ENCODE assay signal across 8 cellular contexts in the genomic region with DNA sequence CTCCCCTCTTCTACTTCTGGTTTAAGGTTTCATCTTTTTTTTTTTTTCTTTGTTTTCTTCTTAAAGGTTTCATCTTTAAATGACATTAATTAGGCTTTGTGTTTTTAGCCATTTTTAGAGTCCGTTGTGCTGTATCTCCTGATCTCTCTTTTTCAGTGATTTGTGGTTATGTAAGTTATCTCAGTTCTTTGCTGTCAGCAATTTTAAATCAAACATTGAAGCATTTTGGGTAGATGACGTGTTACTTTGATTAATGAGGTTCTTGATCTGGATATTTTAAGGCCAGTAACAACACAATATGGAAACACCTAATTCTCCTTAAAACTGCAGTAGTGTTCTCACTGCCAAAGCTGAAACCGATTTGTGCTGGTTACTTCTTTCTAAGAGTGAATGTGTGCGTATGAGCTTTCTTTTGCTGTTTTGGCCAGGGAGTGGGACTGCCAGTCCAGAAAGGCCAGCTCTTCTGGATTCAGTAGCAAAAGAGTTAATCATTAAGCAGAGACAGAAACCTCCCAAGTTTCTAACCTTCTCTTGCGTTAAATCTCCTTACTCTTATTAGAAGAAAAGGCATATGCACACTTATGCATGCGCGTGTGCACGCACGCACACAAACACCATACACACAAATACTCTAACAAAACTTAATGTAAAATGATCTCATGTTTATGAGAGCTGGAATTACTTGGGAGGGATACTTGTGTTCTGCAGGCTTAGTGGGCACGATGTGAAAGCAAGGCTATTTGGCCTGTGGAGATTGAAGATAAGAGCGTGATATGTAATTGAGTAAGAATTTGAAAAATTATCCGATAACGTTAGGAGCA. TPM values are rescaled to one million over a fixed set of nuclear protein-coding genes. Genes with fewer than 3 reads are reported as not detected.
DNase-seq lines count a peak whose midpoint lies in the region; ATAC-seq and TF ChIP-seq lines count a peak whose summit lies in the region.
"Not testable (repeated sequence)": the region's sequence is repeated elsewhere in the genome, so short reads cannot be mapped to it uniquely, and the experiment has no call there.

No MANE protein-coding gene starts in this region.

- H3K9me3 Mint-ChIP-seq in CD14-positive monocyte; nephron; progenitor cell of endocrine pancreas (ENCODE audit: low read depth): not testable (repeated sequence)

- H3K27ac ChIP-seq in OCI-LY3 (ENCODE audit: low read length); aorta (ENCODE audit: low read depth in 1 of 2, low read length in 2 of 2): not testable (repeated sequence)
- H3K27ac ChIP-seq in body of pancreas (peak overlapping the region in 3 of 4 donors; percentile 19 to 69 (median 57)), left ventricle myocardium inferior (replicated peaks) (peak overlapping the region; percentile 74), right lobe of liver (peak overlapping the region in 2 of 3 donors; percentile 36 to 40)

- not testable (repeated sequence) for H3K9ac ChIP-seq in OCI-LY3 (ENCODE audit: low read length)

- not testable (repeated sequence) for H2AFZ ChIP-seq in OCI-LY3 (ENCODE audit: low read depth, low read length)

- not testable (repeated sequence) for H3K36me3 ChIP-seq in OCI-LY3 (replicated peaks; ENCODE audit: low read depth, low read length); body of pancreas (replicated peaks in 1 of 2; ENCODE audit: insufficient read depth in 1 of 2, low read depth in 2 of 2); left ventricle myocardium inferior; right lobe of liver; aorta (ENCODE audit: control insufficient read depth in 1 of 2, insufficient read depth in 2 of 2, low read length in 1 of 2)

- not testable (repeated sequence) for H3K4me3 ChIP-seq in OCI-LY3 (ENCODE audit: low read length); body of pancreas; left ventricle myocardium inferior; right lobe of liver; aorta (ENCODE audit: low read length in 2 of 2)

- H3K4me3 Mint-ChIP-seq in CD14-positive monocyte; nephron; progenitor cell of endocrine pancreas (ENCODE audit: low read depth): not testable (repeated sequence)

- H3K4me1 ChIP-seq in OCI-LY3 (ENCODE audit: low read length) = peaks cover 14% of the 10 kb centered on the region
- not testable (repeated sequence) for H3K4me1 ChIP-seq in body of pancreas; left ventricle myocardium inferior; right lobe of liver; aorta (ENCODE audit: control insufficient read depth in 1 of 2, insufficient read depth in 2 of 2, low read length in 2 of 2)

- peak overlapping the region; percentile 55 for H3K4me2 ChIP-seq in OCI-LY3 (ENCODE audit: low read length)

- not testable (repeated sequence) for H3K27me3 ChIP-seq in OCI-LY3 (ENCODE audit: low read depth, low read length); body of pancreas; left ventricle myocardium inferior (ENCODE audit: low read depth); right lobe of liver; aorta (ENCODE audit: control insufficient read depth in 1 of 2, insufficient read depth in 2 of 2, low read length in 1 of 2)

- 19 to 42% methylated on average over 4 to 5 of the region's 13 CpGs for WGBS in body of pancreas, 2 donors
- 16% methylated on average over 3 of the region's 13 CpGs for WGBS in right lobe of liver (ENCODE audit: insufficient coverage, low coverage, low lambda C conversion rate, missing lambda C conversion rate)
- 3 to 4% methylated on average over 4 to 5 of the region's 13 CpGs for WGBS in aorta, 2 donors

- intact Hi-C loops in CD14-positive monocyte (cut with micrococcal nuclease); body of pancreas (cut with DNase I); left ventricle myocardium inferior (cut with micrococcal nuclease); right lobe of liver (cut with DNase I); aorta (cut with DNase I): not testable (repeated sequence)

- H3K79me2 ChIP-seq in OCI-LY3 (ENCODE audit: low read length) = not testable (repeated sequence)

- not testable (repeated sequence) for H3K27me3 Mint-ChIP-seq in CD14-positive monocyte (ENCODE audit: low read depth in 3 of 3); nephron (ENCODE audit: low read depth); progenitor cell of endocrine pancreas

- DNase-seq in CD14-positive monocyte (ENCODE audit: low spot score); body of pancreas; left ventricle myocardium inferior; right lobe of liver; progenitor cell of endocrine pancreas (ENCODE audit: low spot score, unreplicated experiment); aorta: not testable (repeated sequence)

- not testable (repeated sequence) for H4K20me1 ChIP-seq in OCI-LY3 (ENCODE audit: insufficient read depth, low read length)

- H3K27ac Mint-ChIP-seq in CD14-positive monocyte (peak overlapping the region in 6 of 7 donors; percentile 68 to 86 (median 78)), nephron (peak overlapping the region; percentile 76 to 84 (median 77)), progenitor cell of endocrine pancreas (peak overlapping the region; percentile 59)

- ATAC-seq in body of pancreas (peak; percentile 79), right lobe of liver (peak; percentile 67 to 88 (median 76)), aorta (ENCODE audit: low FRiP score) (peak; percentile 33)

- not testable (repeated sequence) for H3K36me3 Mint-ChIP-seq in CD14-positive monocyte; nephron (ENCODE audit: low read depth); progenitor cell of endocrine pancreas (ENCODE audit: insufficient read depth)

- H3K4me1 Mint-ChIP-seq in CD14-positive monocyte = peaks cover 14% of the 10 kb centered on the region
- not testable (repeated sequence) for H3K4me1 Mint-ChIP-seq in nephron; progenitor cell of endocrine pancreas (ENCODE audit: low read depth)

- TF ChIP-seq POLR2A in body of pancreas (IDR thresholded peaks at IDR 0.05); right lobe of liver (IDR thresholded peaks at IDR 0.05): not testable (repeated sequence)

- not testable (repeated sequence) for TF ChIP-seq CTCF in CD14-positive monocyte (IDR thresholded peaks at IDR 0.05); OCI-LY3 (IDR thresholded peaks at IDR 0.05; ENCODE audit: low read depth, low read length); body of pancreas (IDR thresholded peaks at IDR 0.05); left ventricle myocardium inferior (IDR thresholded peaks at IDR 0.05; ENCODE audit: borderline replicate concordance); right lobe of liver (IDR thresholded peaks at IDR 0.05); nephron (IDR thresholded peaks at IDR 0.05; ENCODE audit: unreplicated experiment in 3 of 3); progenitor cell of endocrine pancreas (IDR thresholded peaks at IDR 0.05; ENCODE audit: unreplicated experiment)

- H3K9me3 ChIP-seq in OCI-LY3 (ENCODE audit: insufficient read depth, low read length); body of pancreas; left ventricle myocardium inferior (replicated peaks); right lobe of liver; aorta (ENCODE audit: control insufficient read depth, low read length): not testable (repeated sequence)

RNA-seq across cellular contexts. Expression of a gene that starts 16.4 kb away (rescaled TPM):
- 10 to 100 TPM; 13.6 to 19.3 TPM for polyA plus RNA-seq in CD14-positive monocyte
- total RNA-seq in body of pancreas = 10 to 100 TPM; 10.2 to 23.6 TPM
- 15.6 TPM for total RNA-seq in left ventricle myocardium inferior
- total RNA-seq in right lobe of liver = 10 to 100 TPM in 5 of 6 experiments, 1 to 10 TPM in 1; 9.8 to 20.0 (median 15.3) TPM
- total RNA-seq in progenitor cell of endocrine pancreas = 33.9 and 34.5 TPM in 2 replicates
- total RNA-seq in aorta = 100 to 1,000 TPM in 1 of 2 donors, 10 to 100 TPM in 1; 92.2 to 117 TPM
- 10 to 100 TPM in 1 of 2 donors, 1 to 10 TPM in 1; 7.9 to 17.4 TPM for polyA plus RNA-seq in aorta

RNA-seq across cellular contexts. Expression of a gene that starts 17.1 kb away (rescaled TPM):
- 1 to 10 TPM; 3.9 to 6.3 TPM for polyA plus RNA-seq in CD14-positive monocyte
- total RNA-seq in body of pancreas = 10 to 100 TPM in 1 of 2 donors, not detected in 1; 11.9 TPM
- not detected for total RNA-seq in left ventricle myocardium inferior
- 1 to 10 TPM in 2 of 6 experiments, under 1 TPM in 3, not detected in 1; 0.57 to 1.4 (median 0.95) TPM for total RNA-seq in right lobe of liver
- total RNA-seq in progenitor cell of endocrine pancreas = 3.2 and 4.3 TPM in 2 replicates
- total RNA-seq in aorta = 1 to 10 TPM; 3.3 TPM
- 1 to 10 TPM in 1 of 2 donors, under 1 TPM in 1; 0.79 to 2.4 TPM for polyA plus RNA-seq in aorta
